In the genomic region with DNA sequence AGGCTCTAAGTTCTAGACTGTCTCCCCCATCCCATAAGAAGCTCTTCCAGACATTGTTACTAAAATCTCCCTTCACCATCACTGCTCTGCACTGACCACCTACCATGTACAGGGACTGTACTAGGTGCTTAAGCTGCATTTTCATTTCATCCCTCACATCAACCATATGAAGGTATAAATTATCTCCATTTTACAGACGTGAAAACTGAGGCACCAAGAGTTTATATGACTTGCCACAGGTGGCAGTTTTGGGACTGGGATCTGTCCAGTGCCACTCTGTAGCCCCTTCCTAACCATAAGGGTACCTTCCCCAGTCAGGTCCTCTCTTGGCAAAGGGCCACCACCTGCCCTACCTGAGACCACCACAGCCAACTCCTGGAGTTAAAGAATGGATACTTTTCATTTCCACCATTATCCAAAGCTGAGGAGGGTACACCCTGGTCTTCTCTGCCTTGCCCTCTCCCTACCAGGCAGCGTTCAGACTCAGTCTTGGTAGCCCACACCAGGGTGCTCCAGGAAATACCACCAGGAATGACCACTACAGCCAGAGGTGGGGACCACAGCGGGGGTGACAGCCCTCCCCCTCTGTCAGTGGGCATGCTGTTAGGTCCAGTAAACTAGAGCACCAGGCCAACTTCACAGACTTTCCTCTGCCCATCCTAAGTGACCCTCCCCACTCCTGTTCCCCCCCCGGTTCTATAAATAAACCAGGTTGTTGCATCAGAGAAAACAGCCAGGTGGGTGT, we compare ENCODE assay signal across 19 cellular contexts. TPM values are rescaled to one million over a fixed set of nuclear protein-coding genes. Genes with fewer than 3 reads are reported as not detected.
DNase-seq lines count a peak whose midpoint lies in the region; ATAC-seq, FAIRE-seq and TF ChIP-seq lines count a peak whose summit lies in the region.
"Had no signal": no experiment of that assay in that cellular context is flagged by ENCODE, and none has a peak within 500 bp of the region (broad histone marks: within the 10 kb centered on the region; RNA-seq: fewer than 3 reads in every experiment).

No MANE protein-coding gene starts in this region.

- H3K27ac ChIP-seq in keratinocyte (ENCODE audit: control insufficient read depth, insufficient read depth, low read length), result no peak overlapping the region
- H3K27ac ChIP-seq in tibial artery, result peak overlapping the region; percentile 82 to 89
- H3K27ac ChIP-seq in CD8-positive, alpha-beta T cell (ENCODE audit: low read depth, low read length), result no peak overlapping the region
- H3K27ac ChIP-seq: VCaP had no signal

- H3K4me1 Mint-ChIP-seq in activated CD4-positive, alpha-beta T cell treated with anti-CD3 and anti-CD28 coated beads for 36 hours, result peaks cover 25% of the 10 kb centered on the region
- peaks cover 55% of the 10 kb centered on the region for H3K4me1 Mint-ChIP-seq in brain
- peaks cover 22% of the 10 kb centered on the region for H3K4me1 Mint-ChIP-seq in CD8-positive, alpha-beta T cell (ENCODE audit: low read depth)

- H4K20me1 ChIP-seq in keratinocyte (ENCODE audit: control insufficient read depth, extremely low read depth, insufficient read depth, low read length), result peaks cover 15% of the 10 kb centered on the region

- no peak overlapping the region for H2AFZ ChIP-seq in keratinocyte (ENCODE audit: control insufficient read depth, low read length)

- H3K27me3 ChIP-seq in keratinocyte (ENCODE audit: control insufficient read depth, extremely low read depth, insufficient read depth, low read length) (no peaks in the 10 kb centered on the region), tibial artery (no peaks in the 10 kb centered on the region)
- no peaks in the 10 kb centered on the region for H3K27me3 ChIP-seq in CD8-positive, alpha-beta T cell (ENCODE audit: insufficient read depth, low read length)

- H3K79me2 ChIP-seq in keratinocyte (ENCODE audit: control insufficient read depth, insufficient read depth, low read length), result peaks cover 75% of the 10 kb centered on the region

- dilution Hi-C loops in keratinocyte (cut with MboI; ENCODE audit: extremely low pct_ligation_motif_present, low sequenced_read_pairs), result no loop called here

- intact Hi-C loops in activated CD4-positive, alpha-beta T cell treated with anti-CD3 and anti-CD28 coated beads for 36 hours (cut with DNase I, micrococcal nuclease), result loop anchor here in 1 of 2 experiments (5.0 kb wide), 2 partner anchors 182 to 283 kb away; a partner anchor contains a TSS
- intact Hi-C loops in tibial artery (cut with DNase I; ENCODE audit: low total_unique reads), result no loop called here
- intact Hi-C loops in CD8-positive, alpha-beta T cell (cut with DNase I, micrococcal nuclease), result no loop called here

- H3K36me3 ChIP-seq in keratinocyte (ENCODE audit: control insufficient read depth in 2 of 2, extremely low read depth in 1 of 2, insufficient read depth in 2 of 2, low read length in 2 of 2) (peaks cover 3 to 9% of the 10 kb centered on the region in 2 experiments), tibial artery (no peaks in the 10 kb centered on the region)
- no peaks in the 10 kb centered on the region for H3K36me3 ChIP-seq in CD8-positive, alpha-beta T cell (ENCODE audit: insufficient read depth, low read length)

- H3K27me3 Mint-ChIP-seq in activated CD4-positive, alpha-beta T cell treated with anti-CD3 and anti-CD28 coated beads for 36 hours, result peaks cover 2% of the 10 kb centered on the region
- H3K27me3 Mint-ChIP-seq in brain, result peaks cover 16% of the 10 kb centered on the region
- no peaks in the 10 kb centered on the region for H3K27me3 Mint-ChIP-seq in CD8-positive, alpha-beta T cell (ENCODE audit: low read depth)
- H3K27me3 Mint-ChIP-seq: progenitor cell of endocrine pancreas had no signal

- no peaks in the 10 kb centered on the region for H3K36me3 Mint-ChIP-seq in activated CD4-positive, alpha-beta T cell treated with anti-CD3 and anti-CD28 coated beads for 36 hours (ENCODE audit: low read depth)
- H3K36me3 Mint-ChIP-seq in brain, result peaks cover 7% of the 10 kb centered on the region
- no peaks in the 10 kb centered on the region for H3K36me3 Mint-ChIP-seq in CD8-positive, alpha-beta T cell
- H3K36me3 Mint-ChIP-seq: activated CD8-positive, alpha-beta memory T cell treated with anti-CD3 and anti-CD28 coated beads, Interleukin-2, amount 10 ng/mL, durations not matched to agents 7 days and 5 days had no signal

- H3K4me2 ChIP-seq in keratinocyte (ENCODE audit: control insufficient read depth, extremely low read depth, insufficient read depth, low read depth, low read length), result peak overlapping the region; percentile 99

- H3K9me3 ChIP-seq in keratinocyte (ENCODE audit: control insufficient read depth, low read depth, low read length), result no peaks in the 10 kb centered on the region
- no peaks in the 10 kb centered on the region for H3K9me3 ChIP-seq in tibial artery
- H3K9me3 ChIP-seq in CD8-positive, alpha-beta T cell (ENCODE audit: low read length), result no peaks in the 10 kb centered on the region

- H3K27ac Mint-ChIP-seq in activated CD4-positive, alpha-beta T cell treated with anti-CD3 and anti-CD28 coated beads for 36 hours, result no peak overlapping the region
- H3K27ac Mint-ChIP-seq in brain, result no peak overlapping the region
- H3K27ac Mint-ChIP-seq in CD8-positive, alpha-beta T cell, result no peak overlapping the region
- H3K27ac Mint-ChIP-seq: activated CD8-positive, alpha-beta memory T cell treated with anti-CD3 and anti-CD28 coated beads, Interleukin-2, amount 10 ng/mL, durations not matched to agents 7 days and 5 days; progenitor cell of endocrine pancreas had no signal

- POLR2A ChIA-PET in activated CD4-positive, alpha-beta T cell treated with anti-CD3 and anti-CD28 coated beads for 36 hours (lab: Charles Lee), result no interaction called here
- POLR2A ChIA-PET in CD8-positive, alpha-beta T cell (lab: Charles Lee), result interaction anchor here (0.6 kb wide), 1 partner anchor 113 kb away, joined by 3 read pairs; no protein-coding TSS in a partner anchor

- no peak for ATAC-seq in activated CD4-positive, alpha-beta T cell treated with anti-CD3 and anti-CD28 coated beads for 36 hours
- ATAC-seq in CD8-positive, alpha-beta T cell, result no peak
- ATAC-seq: activated CD8-positive, alpha-beta memory T cell treated with anti-CD3 and anti-CD28 coated beads, Interleukin-2, amount 10 ng/mL, durations not matched to agents 7 days and 5 days had no signal

- no peak for DNase-seq in activated CD4-positive, alpha-beta T cell treated with anti-CD3 and anti-CD28 coated beads for 36 hours
- DNase-seq in activated CD4-positive, alpha-beta T cell treated with anti-CD3 and anti-CD28 coated beads for 48 hours, result no peak
- DNase-seq in keratinocyte (ENCODE audit: low read depth, low spot score), result no peak
- peak in 1 of 2 donors; percentile 62 for DNase-seq in tibial artery
- DNase-seq in NCI-H524 treated with DMSO at 0.1 percent for 48 hours (lab: John Stamatoyannopoulos, UW), result no peak
- DNase-seq in SKM-1 (lab: John Stamatoyannopoulos, UW; ENCODE audit: unreplicated experiment), result no peak
- DNase-seq in CD8-positive, alpha-beta T cell, result no peak
- DNase-seq: activated CD8-positive, alpha-beta memory T cell treated with anti-CD3 and anti-CD28 coated beads, Interleukin-2, amount 10 ng/mL, durations not matched to agents 7 days and 5 days; activated naive CD4-positive, alpha-beta T cell treated with Interleukin-2 at 50 U/mL for 16 hours; DMS 273 treated with DMSO at 0.1 percent for 48 hours; effector CD4-positive, alpha-beta T cell; Kasumi-1; NCI-H1436; NCI-H510A; stimulated activated CD4-positive, alpha-beta T cell treated with anti-CD3 and anti-CD28 coated beads, Interleukin-15, amount 100 ng/mL, for 24 hours had no signal

- no peaks in the 10 kb centered on the region for H3K9me3 Mint-ChIP-seq in activated CD4-positive, alpha-beta T cell treated with anti-CD3 and anti-CD28 coated beads for 36 hours (ENCODE audit: low read depth)
- H3K9me3 Mint-ChIP-seq in brain, result peaks cover 0 to 4% (median 0%) of the 10 kb centered on the region in 5 experiments
- no peaks in the 10 kb centered on the region for H3K9me3 Mint-ChIP-seq in CD8-positive, alpha-beta T cell

- H3K4me3 ChIP-seq in keratinocyte (ENCODE audit: control insufficient read depth in 2 of 3, extremely low read depth in 1 of 3, insufficient read depth in 2 of 3, low read depth in 1 of 3, low read length in 3 of 3), result peak overlapping the region in 1 of 3 experiments; percentile 97
- peak overlapping the region; percentile 83 to 90 for H3K4me3 ChIP-seq in tibial artery
- no peak overlapping the region for H3K4me3 ChIP-seq in CD8-positive, alpha-beta T cell (ENCODE audit: low read depth, low read length)

- H3K4me1 ChIP-seq in keratinocyte (ENCODE audit: control insufficient read depth, extremely low read depth, insufficient read depth, low read length), result peaks cover 37% of the 10 kb centered on the region
- H3K4me1 ChIP-seq in tibial artery, result peaks cover 0 to 51% (median 37%) of the 10 kb centered on the region in 4 donors
- H3K4me1 ChIP-seq in CD8-positive, alpha-beta T cell (ENCODE audit: insufficient read depth, low read length), result peaks cover 15% of the 10 kb centered on the region

- H3K4me3 Mint-ChIP-seq in activated CD4-positive, alpha-beta T cell treated with anti-CD3 and anti-CD28 coated beads for 36 hours, result peak overlapping the region; percentile 79
- peak overlapping the region; percentile 29 to 97 (median 96) for H3K4me3 Mint-ChIP-seq in brain
- H3K4me3 Mint-ChIP-seq in CD8-positive, alpha-beta T cell, result no peak overlapping the region
- H3K4me3 Mint-ChIP-seq: activated CD8-positive, alpha-beta memory T cell treated with anti-CD3 and anti-CD28 coated beads, Interleukin-2, amount 10 ng/mL, durations not matched to agents 7 days and 5 days had no signal

- no peak for TF ChIP-seq CTCF in brain (conservative IDR thresholded peaks at IDR 0.05)
- TF ChIP-seq CTCF in keratinocyte (optimal IDR thresholded peaks at IDR 0.05 in 1 of 3, IDR thresholded peaks at IDR 0.05 in 1 of 3, conservative IDR thresholded peaks at IDR 0.05 in 1 of 3; ENCODE audit: extremely low read depth in 1 of 3, insufficient read depth in 2 of 3, low read length in 3 of 3), result no peak
- no peak for TF ChIP-seq CTCF in tibial artery (IDR thresholded peaks at IDR 0.05)
- TF ChIP-seq CTCF in CD8-positive, alpha-beta T cell (IDR thresholded peaks at IDR 0.05), result no peak

- no peaks in the 10 kb centered on the region for H3K9me1 ChIP-seq in keratinocyte (ENCODE audit: control insufficient read depth, extremely low read depth, insufficient read depth, low read length)

- no peak overlapping the region for H3K9ac ChIP-seq in keratinocyte (ENCODE audit: control insufficient read depth, extremely low read depth, insufficient read depth, low read length)

- FAIRE-seq in keratinocyte (lab: Jason Lieb, UNC), result no peak
- FAIRE-seq: A204.1 had no signal

- CTCF ChIA-PET in activated CD4-positive, alpha-beta T cell treated with anti-CD3 and anti-CD28 coated beads for 36 hours (lab: Charles Lee), result interaction anchor here (1.0 to 4.2 kb wide), 2 partner anchors 54 to 67 kb away, joined by 3 to 18 read pairs; no protein-coding TSS in a partner anchor
- CTCF ChIA-PET in CD8-positive, alpha-beta T cell (lab: Charles Lee), result interaction anchor here (2.4 kb wide), 1 partner anchor 24 kb away, joined by 13 read pairs; no protein-coding TSS in a partner anchor

RNA-seq across cellular contexts. Expression of a gene that starts 2.8 kb away (rescaled TPM):
- total RNA-seq in activated CD4-positive, alpha-beta T cell treated with anti-CD3 and anti-CD28 coated beads for 36 hours, result 10 to 100 TPM; 16.4 to 16.5 TPM
- polyA plus RNA-seq in brain (ENCODE audit: insufficient read depth, low read depth, low replicate concordance), result 16.2 TPM
- 39.7 to 41.2 TPM (median 40.1 TPM) in 3 replicates for polyA plus RNA-seq in keratinocyte
- polyA plus RNA-seq in keratinocyte (2011; ENCODE audit: low read depth), result 12.2 TPM
- 40.5 and 47.1 TPM in 2 replicates for polyA plus RNA-seq in keratinocyte (2011; cell fraction: cytosol; rRNA removed)
- 59.8 and 69.0 TPM in 2 replicates for polyA plus RNA-seq in keratinocyte (2011; cell fraction: nucleus; rRNA removed)
- 42.8 and 45.3 TPM in 2 replicates for polyA plus RNA-seq in keratinocyte (2012; ENCODE audit: low replicate concordance)
- polyA minus RNA-seq in keratinocyte, result 60.6 to 97.3 TPM (median 69.6 TPM) in 3 replicates
- 43.2 TPM for polyA minus RNA-seq in keratinocyte (2011; cell fraction: cytosol; rRNA and poly(A)+ RNA removed)
- polyA minus RNA-seq in keratinocyte (2011; cell fraction: nucleus; rRNA and poly(A)+ RNA removed), result 36.5 and 54.3 TPM in 2 replicates
- 10 to 100 TPM in 1 of 2 experiments, 1 to 10 TPM in 1; 4.7 to 10.7 TPM for total RNA-seq in CD8-positive, alpha-beta T cell

RNA-seq across cellular contexts. Expression of a gene that starts 38.5 kb away (rescaled TPM):
- total RNA-seq in activated CD4-positive, alpha-beta T cell treated with anti-CD3 and anti-CD28 coated beads for 36 hours, result 1 to 10 TPM; 4.5 to 6.2 TPM
- polyA plus RNA-seq in brain (ENCODE audit: insufficient read depth, low read depth, low replicate concordance) (42.2 TPM), keratinocyte (5.1 to 9.9 TPM (median 6.3 TPM) in 3 replicates)
- 3.7 TPM for polyA plus RNA-seq in keratinocyte (2011; ENCODE audit: low read depth)
- polyA plus RNA-seq in keratinocyte (2011; cell fraction: cytosol; rRNA removed), result 3.3 and 4.8 TPM in 2 replicates
- 15.0 and 17.0 TPM in 2 replicates for polyA plus RNA-seq in keratinocyte (2011; cell fraction: nucleus; rRNA removed)
- 3.1 and 4.8 TPM in 2 replicates for polyA plus RNA-seq in keratinocyte (2012; ENCODE audit: low replicate concordance)
- 6.9 to 20.5 TPM (median 7.4 TPM) in 3 replicates for polyA minus RNA-seq in keratinocyte
- 6.1 TPM for polyA minus RNA-seq in keratinocyte (2011; cell fraction: cytosol; rRNA and poly(A)+ RNA removed)
- polyA minus RNA-seq in keratinocyte (2011; cell fraction: nucleus; rRNA and poly(A)+ RNA removed), result 9.0 and 10.0 TPM in 2 replicates
- total RNA-seq in CD8-positive, alpha-beta T cell, result 1 to 10 TPM; 6.1 to 9.3 TPM

Comparison
In these comparisons a context has a peak if more than half of its experiments do, and no peak if none do; other contexts are left out.
1. H3K27ac ChIP-seq: peak in tibial artery (2 of 2); none in keratinocyte (single experiment) and CD8-positive, alpha-beta T cell (single experiment).